Comparison of ENCODE assay signal across 15 cellular contexts in genomic region chr5:108788142-108788541, GRCh38. TPM values are rescaled to one million over a fixed set of nuclear protein-coding genes. Genes with fewer than 3 reads are reported as not detected.
DNase-seq lines count a peak whose midpoint lies in the region; ATAC-seq, FAIRE-seq and TF ChIP-seq lines count a peak whose summit lies in the region.
"Had no signal": no experiment of that assay in that cellular context is flagged by ENCODE, and none has a peak within 500 bp of the region (broad histone marks: within the 10 kb centered on the region; RNA-seq: fewer than 3 reads in every experiment).

No MANE protein-coding gene starts in this region.

- no peaks in the 10 kb centered on the region for H3K27me3 ChIP-seq in dorsolateral prefrontal cortex
- no peaks in the 10 kb centered on the region for H3K27me3 ChIP-seq in lower lobe of right lung (ENCODE audit: low read depth)
- no peaks in the 10 kb centered on the region for H3K27me3 ChIP-seq in stomach smooth muscle (ENCODE audit: control insufficient read depth in 1 of 2, insufficient read depth in 2 of 2, low read length in 2 of 2)
- H3K27me3 ChIP-seq in testis = no peaks in the 10 kb centered on the region
- H3K27me3 ChIP-seq: neutrophil had no signal

- H3K27ac ChIP-seq in dorsolateral prefrontal cortex = peak overlapping the region in 54 of 59 donors; percentile 0 to 82 (median 60)
- no peak overlapping the region for H3K27ac ChIP-seq in lower lobe of right lung
- H3K27ac ChIP-seq in stomach smooth muscle (ENCODE audit: low read length) = peak overlapping the region; percentile 62
- H3K27ac ChIP-seq in kidney (ENCODE audit: low read depth in 2 of 2, low read length in 2 of 2) = no peak overlapping the region
- H3K27ac ChIP-seq in testis = no peak overlapping the region
- H3K27ac ChIP-seq: neutrophil had no signal

- H3K9ac ChIP-seq in stomach smooth muscle (ENCODE audit: low read length in 2 of 2) = no peak overlapping the region
- no peak overlapping the region for H3K9ac ChIP-seq in kidney (ENCODE audit: low read length in 2 of 2)

- peak; percentile 88 to 92 for ATAC-seq in lower lobe of right lung

- H3K36me3 ChIP-seq in lower lobe of right lung = peaks cover 11% of the 10 kb centered on the region
- H3K36me3 ChIP-seq in stomach smooth muscle (ENCODE audit: control insufficient read depth in 2 of 2, insufficient read depth in 2 of 2, low read length in 2 of 2) = peaks cover 4 to 5% of the 10 kb centered on the region in 2 donors
- H3K36me3 ChIP-seq in kidney (ENCODE audit: control insufficient read depth in 1 of 2, insufficient read depth in 2 of 2, low read length in 2 of 2) = no peaks in the 10 kb centered on the region
- H3K36me3 ChIP-seq in testis (ENCODE audit: low read depth, missing control alignments) = no peaks in the 10 kb centered on the region
- H3K36me3 ChIP-seq: neutrophil had no signal

- FAIRE-seq in kidney (lab: Jason Lieb, UNC) (no peak), RCC 7860 (lab: Jason Lieb, UNC) (no peak)
- FAIRE-seq: G401.6, H54, islet of Langerhans had no signal

- 96 to 97% methylated on average over 4 to 7 of the region's 7 CpGs for WGBS in testis, 2 donors

- H3K4me3 ChIP-seq in dorsolateral prefrontal cortex = peak overlapping the region in 20 of 59 donors; percentile 0 to 43 (median 16)
- H3K4me3 ChIP-seq in lower lobe of right lung = no peak overlapping the region
- peak overlapping the region; percentile 20 to 44 for H3K4me3 ChIP-seq in stomach smooth muscle (ENCODE audit: low read length in 2 of 2)
- H3K4me3 ChIP-seq in kidney (ENCODE audit: low read length in 2 of 2) = no peak overlapping the region
- no peak overlapping the region for H3K4me3 ChIP-seq in testis

- peaks cover 6% of the 10 kb centered on the region for H3K9me3 ChIP-seq in lower lobe of right lung
- H3K9me3 ChIP-seq in stomach smooth muscle (ENCODE audit: control insufficient read depth in 2 of 2, low read length in 2 of 2) = peaks cover 0 to 3% of the 10 kb centered on the region in 2 donors
- no peaks in the 10 kb centered on the region for H3K9me3 ChIP-seq in kidney (ENCODE audit: control insufficient read depth in 1 of 2, low read length in 2 of 2)
- no peaks in the 10 kb centered on the region for H3K9me3 ChIP-seq in testis

- intact Hi-C loops in dorsolateral prefrontal cortex (cut with DNase I) (no loop called here), lower lobe of right lung (cut with DNase I) (no loop called here), kidney (cut with DNase I) (no loop called here), testis (cut with DNase I; ENCODE audit: low total_unique reads) (no loop called here)

- TF ChIP-seq CTCF in dorsolateral prefrontal cortex (IDR thresholded peaks at IDR 0.05 in 54 of 56, conservative IDR thresholded peaks at IDR 0.05 in 2 of 56; ENCODE audit: low read depth in 1 of 56, partially characterized antibody in 56 of 56) (no peak), lower lobe of right lung (IDR thresholded peaks at IDR 0.05) (no peak), kidney (IDR thresholded peaks at IDR 0.05; ENCODE audit: borderline replicate concordance, extremely low read depth, insufficient read depth) (no peak), testis (IDR thresholded peaks at IDR 0.05) (no peak)

- no peaks in the 10 kb centered on the region for H3K4me1 ChIP-seq in lower lobe of right lung
- H3K4me1 ChIP-seq in stomach smooth muscle (ENCODE audit: control insufficient read depth, insufficient read depth, low read length) = peaks cover 22% of the 10 kb centered on the region
- no peaks in the 10 kb centered on the region for H3K4me1 ChIP-seq in kidney (ENCODE audit: control insufficient read depth in 1 of 2, insufficient read depth in 1 of 2, low read depth in 1 of 2, low read length in 2 of 2)
- H3K4me1 ChIP-seq in testis = no peaks in the 10 kb centered on the region

- no peak for TF ChIP-seq POLR2A in testis (IDR thresholded peaks at IDR 0.05)

- DNase-seq in NCI-H446 (lab: John Stamatoyannopoulos, UW) (peak; percentile 66 to 84), dorsolateral prefrontal cortex (peak; percentile 49 to 80 (median 68)), lower lobe of right lung (peak; percentile 55), kidney (no peak), testis (no peak), HT-29 (ENCODE audit: low spot score) (no peak), RCC 7860 (ENCODE audit: low spot score) (no peak)
- DNase-seq: activated CD8-positive, alpha-beta memory T cell treated with anti-CD3 and anti-CD28 coated beads for 24 hours; NCI-H510A; RPMI8226 had no signal

RNA-seq across cellular contexts. Expression of gene FER, which starts 40.4 kb away (rescaled TPM):
- total RNA-seq in dorsolateral prefrontal cortex (10 to 100 TPM; 39.6 to 77.6 (median 61.7) TPM), lower lobe of right lung (35.3 TPM), kidney (38.2 TPM), testis (10 to 100 TPM; 39.8 to 40.4 TPM)
- polyA plus RNA-seq in kidney (ENCODE audit: insufficient read depth, low read depth, low replicate concordance) (2.1 TPM), testis (ENCODE audit: insufficient read depth, low read depth, low replicate concordance) (17.5 TPM)
- total RNA-seq in HT-29 (2014; rRNA removed; shearing (Covaris generic)) = 2.3 and 5.2 TPM in 2 replicates

Comparison
In these comparisons a context has a peak if more than half of its experiments do, and no peak if none do; other contexts are left out.
1. DNase-seq: peak in NCI-H446 (2 of 2), dorsolateral prefrontal cortex (10 of 10) and lower lobe of right lung (single experiment); none in kidney (single experiment), testis (single experiment), HT-29 (single experiment) and RCC 7860 (single experiment).
2. H3K27ac ChIP-seq: peak in dorsolateral prefrontal cortex (54 of 59) and stomach smooth muscle (single experiment); none in lower lobe of right lung (single experiment), kidney (0 of 2) and testis (0 of 2).
3. H3K4me3 ChIP-seq: peak in stomach smooth muscle (2 of 2); none in lower lobe of right lung (single experiment), kidney (0 of 2) and testis (0 of 2).